Comparison of ENCODE assay signal across 1 cellular context in genomic region chr14:81427348-81428058, GRCh38.
TF ChIP-seq lines count a peak whose summit lies in the region.

No MANE protein-coding gene starts in this region.

TF ChIP-seq in K562, 482 proteins besides CTCF, POLR2A, EP300 and RAD21 (continued from another document):
- no peak for TF ChIP-seq PREB (CRISPR knock-in tag; IDR thresholded peaks at IDR 0.05)
- no peak for TF ChIP-seq ZNF57 (CRISPR knock-in tag; IDR thresholded peaks at IDR 0.05)
- no peak for TF ChIP-seq CBX5 (IDR thresholded peaks at IDR 0.05; ENCODE audit: borderline replicate concordance, low read depth)
- TF ChIP-seq SMARCA4 (IDR thresholded peaks at IDR 0.05), result peak; percentile 92
- TF ChIP-seq ATF6 (CRISPR knock-in tag; IDR thresholded peaks at IDR 0.05), result no peak
- peak; percentile 85 for TF ChIP-seq TEAD4 (IDR thresholded peaks at IDR 0.05; ENCODE audit: low read length)
- no peak for TF ChIP-seq TEAD4 (CRISPR knock-in tag; IDR thresholded peaks at IDR 0.05; ENCODE audit: borderline replicate concordance)
- no peak for TF ChIP-seq MED1 (CRISPR knock-in tag; IDR thresholded peaks at IDR 0.05; ENCODE audit: borderline replicate concordance)
- TF ChIP-seq ARID3B (CRISPR knock-in tag; IDR thresholded peaks at IDR 0.05; ENCODE audit: borderline replicate concordance), result no peak
- no peak for TF ChIP-seq GTF2F1 (IDR thresholded peaks at IDR 0.05; ENCODE audit: low read depth, low read length)
- TF ChIP-seq CHD1 (IDR thresholded peaks at IDR 0.05; ENCODE audit: low read length), result no peak
- TF ChIP-seq ZNF511 (CRISPR knock-in tag; IDR thresholded peaks at IDR 0.05), result no peak
- no peak for TF ChIP-seq TRIM25 (IDR thresholded peaks at IDR 0.05; ENCODE audit: borderline replicate concordance)
- no peak for TF ChIP-seq GMEB1 (CRISPR knock-in tag; IDR thresholded peaks at IDR 0.05)
- TF ChIP-seq TEAD1 (CRISPR knock-in tag; IDR thresholded peaks at IDR 0.05), result 0 out of 4 replicates have a peak, but pooled peaks of 1 of the 2 experiments have one; percentile 51
